In genomic region chr2:149904816-149905215, GRCh38 we compare ENCODE assay signal across 25 cellular contexts.
"Had no signal": no experiment of that assay in that cellular context is flagged by ENCODE, and none has a peak within 500 bp of the region (broad histone marks: within the 10 kb centered on the region; RNA-seq: fewer than 3 reads in every experiment).

No MANE protein-coding gene starts in this region.

- H3K36me3 ChIP-seq: brain microvascular endothelial cell, cardiac muscle cell, SJSA1 had no signal

- H3K9me3 Mint-ChIP-seq: activated naive CD4-positive, alpha-beta T cell treated with anti-CD3 and anti-CD28 coated beads, Interleukin-2, amount 50 U/mL, for 24 hours had no signal

- H3K36me3 Mint-ChIP-seq: activated naive CD4-positive, alpha-beta T cell treated with anti-CD3 and anti-CD28 coated beads, Interleukin-2, amount 50 U/mL, for 24 hours; WTC11 had no signal

- H3K27me3 ChIP-seq: brain microvascular endothelial cell, cardiac muscle cell, SJSA1 had no signal

- H3K4me3 ChIP-seq: cardiac muscle cell, SJSA1 had no signal

- H3K9me3 ChIP-seq: SJSA1 had no signal

- ATAC-seq: activated CD8-positive, alpha-beta T cell treated with anti-CD3 and anti-CD28 coated beads, Interleukin-2, amount 10 ng/mL, durations not matched to agents 7 days and 5 days; PC-3; SK-N-SH treated with all-trans-retinoic acid at 6 μM for 48 hours had no signal

- H3K4me3 Mint-ChIP-seq: activated CD8-positive, alpha-beta T cell treated with anti-CD3 and anti-CD28 coated beads, Interleukin-2, amount 10 ng/mL, durations not matched to agents 7 days and 5 days; activated naive CD4-positive, alpha-beta T cell treated with anti-CD3 and anti-CD28 coated beads, Interleukin-2, amount 50 U/mL, for 24 hours; WTC11 had no signal

- FAIRE-seq: RCC 7860 had no signal

- H3K27ac Mint-ChIP-seq: activated CD8-positive, alpha-beta T cell treated with anti-CD3 and anti-CD28 coated beads, Interleukin-2, amount 10 ng/mL, durations not matched to agents 7 days and 5 days; activated naive CD4-positive, alpha-beta T cell treated with anti-CD3 and anti-CD28 coated beads, Interleukin-2, amount 50 U/mL, for 24 hours; WTC11 had no signal

- DNase-seq: activated CD4-positive, alpha-beta T cell treated with anti-CD3 and anti-CD28 coated beads for 48 hours; activated CD4-positive, alpha-beta T cell treated with anti-CD3 and anti-CD28 coated beads, Interleukin-2, amount 50 U/mL, for 4 hours; activated CD4-positive, CD25-positive, alpha-beta regulatory T cell treated with anti-CD3 and anti-CD28 coated beads, Interleukin-2, amount 50 U/mL, for 72 hours; activated CD8-positive, alpha-beta memory T cell treated with anti-CD3 and anti-CD28 coated beads, Interleukin-2, amount 50 U/mL, for 48 hours; activated CD8-positive, alpha-beta T cell treated with anti-CD3 and anti-CD28 coated beads, Interleukin-2, amount 10 ng/mL, durations not matched to agents 7 days and 5 days; activated T-cell treated with anti-CD3 and anti-CD28 coated beads, Interleukin-2, amount 50 U/mL, for 1 hour; amniotic stem cell; brain microvascular endothelial cell; Kasumi-1; KBM-7; NCI-H1105 treated with DMSO at 0.1 percent for 48 hours; NCI-H146; NCI-H187 treated with DMSO at 0.1 percent for 48 hours; NCI-H2081 treated with DMSO at 0.1 percent for 48 hours; NCI-H446; NCI-H524; PC-3; SHP77; SW 1271 had no signal

- H3K27ac ChIP-seq: brain microvascular endothelial cell, cardiac muscle cell, SJSA1 had no signal

- H3K4me1 Mint-ChIP-seq: activated naive CD4-positive, alpha-beta T cell treated with anti-CD3 and anti-CD28 coated beads, Interleukin-2, amount 50 U/mL, for 24 hours had no signal
